In the genomic region with DNA sequence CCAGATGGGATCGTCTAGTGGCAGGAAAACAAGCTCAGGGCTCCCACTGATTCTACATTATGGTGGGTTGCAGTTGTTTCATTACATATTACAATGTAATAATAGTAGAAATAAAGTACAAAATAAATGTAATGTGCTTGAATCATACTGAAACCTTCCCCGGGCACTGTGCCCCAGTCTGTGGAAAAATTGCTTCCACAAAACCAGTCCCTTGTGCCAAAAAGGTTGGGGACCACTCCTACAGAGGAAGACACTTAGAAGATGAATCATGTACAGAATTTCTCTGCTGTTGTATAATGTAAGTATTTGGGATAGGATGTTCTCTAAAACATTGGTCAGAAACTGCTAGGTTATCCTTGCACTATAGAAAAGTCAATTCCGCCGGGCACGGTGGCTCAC, we compare ENCODE assay signal across 26 cellular contexts.
"Had no signal": no experiment of that assay in that cellular context is flagged by ENCODE, and none has a peak within 500 bp of the region (broad histone marks: within the 10 kb centered on the region; RNA-seq: fewer than 3 reads in every experiment).

No MANE protein-coding gene starts in this region.

- H3K4me1 ChIP-seq: breast epithelium, parathyroid adenoma, vagina had no signal

- DNase-seq: activated B cell treated with CpG ODN at 0.5 μM for 24 hours; activated CD4-positive, alpha-beta T cell treated with anti-CD3 and anti-CD28 coated beads for 36 hours; activated CD4-positive, alpha-beta T cell treated with anti-CD3 and anti-CD28 coated beads, Interleukin-2, amount 50 U/mL, for 4 hours; activated CD8-positive, alpha-beta memory T cell treated with anti-CD3 and anti-CD28 coated beads for 24 hours; activated CD8-positive, alpha-beta memory T cell treated with anti-CD3 and anti-CD28 coated beads, Interleukin-2, amount 50 U/mL, for 4 hours; activated naive CD4-positive, alpha-beta T cell; activated T-cell treated with anti-CD3 and anti-CD28 coated beads, Interleukin-2, amount 50 U/mL, for 24 hours; cortex of kidney; left colon; right cardiac atrium; stimulated activated CD4-positive, alpha-beta T cell treated with anti-CD3 and anti-CD28 coated beads, Interleukin-2, amount 100 ng/mL, for 48 hours; stimulated activated naive CD4-positive, alpha-beta T cell; T-helper 17 cell had no signal

- H3K4me3 ChIP-seq: breast epithelium, gastroesophageal sphincter, smooth muscle cell, thoracic aorta, vagina had no signal

- H3K27ac ChIP-seq: breast epithelium, epithelial cell of prostate, gastroesophageal sphincter, parathyroid adenoma, thoracic aorta, vagina had no signal

- H3K36me3 ChIP-seq: breast epithelium, gastroesophageal sphincter, thoracic aorta, vagina had no signal

- H2AFZ ChIP-seq: parathyroid adenoma had no signal

- H3K9me3 ChIP-seq: breast epithelium, gastroesophageal sphincter, thoracic aorta, vagina had no signal

- FAIRE-seq: keratinocyte had no signal

- H3K79me2 ChIP-seq: parathyroid adenoma had no signal

- H3K4me3 Mint-ChIP-seq: activated B cell treated with CpG ODN at 0.5 μM for 24 hours; activated CD4-positive, alpha-beta T cell treated with anti-CD3 and anti-CD28 coated beads for 36 hours; activated naive CD8-positive, alpha-beta T cell; activated T-cell treated with anti-CD3 and anti-CD28 coated beads, Interleukin-2, amount 50 U/mL, for 24 hours; memory B cell; nephron; T-helper 17 cell; type B pancreatic cell had no signal

- H3K9ac ChIP-seq: parathyroid adenoma had no signal

- H3K36me3 Mint-ChIP-seq: activated naive CD8-positive, alpha-beta T cell; type B pancreatic cell had no signal

- H3K27me3 ChIP-seq: breast epithelium, gastroesophageal sphincter, vagina had no signal

- ATAC-seq: activated CD4-positive, alpha-beta T cell treated with anti-CD3 and anti-CD28 coated beads for 36 hours; gastroesophageal sphincter; left colon; T-helper 17 cell had no signal

- H3K9me3 Mint-ChIP-seq: activated B cell treated with CpG ODN at 0.5 μM for 24 hours; activated T-cell treated with anti-CD3 and anti-CD28 coated beads, Interleukin-2, amount 50 U/mL, for 24 hours; activated T-helper 2 cell treated with anti-CD3 and anti-CD28 coated beads, Interferon-gamma antibody, Interleukin-2, Interleukin-4, amounts not matched to agents 10 μg/mL and 5 μg/mL and 100 μg/mL, durations not matched to agents 14 hours and 24 hours and 36 hours; memory B cell; nephron; type B pancreatic cell had no signal

- H3K4me2 ChIP-seq: smooth muscle cell had no signal

- H3K4me1 Mint-ChIP-seq: activated B cell treated with CpG ODN at 0.5 μM for 24 hours; activated CD4-positive, alpha-beta T cell treated with anti-CD3 and anti-CD28 coated beads for 36 hours; memory B cell had no signal

- H3K27me3 Mint-ChIP-seq: activated B cell treated with CpG ODN at 0.5 μM for 24 hours; activated CD4-positive, alpha-beta T cell treated with anti-CD3 and anti-CD28 coated beads for 36 hours; activated naive CD8-positive, alpha-beta T cell; activated T-cell treated with anti-CD3 and anti-CD28 coated beads, Interleukin-2, amount 50 U/mL, for 24 hours; memory B cell; T-helper 17 cell; type B pancreatic cell had no signal

- H3K27ac Mint-ChIP-seq: activated B cell treated with CpG ODN at 0.5 μM for 24 hours; activated CD4-positive, alpha-beta T cell treated with anti-CD3 and anti-CD28 coated beads for 36 hours; activated naive CD8-positive, alpha-beta T cell; activated T-cell treated with anti-CD3 and anti-CD28 coated beads, Interleukin-2, amount 50 U/mL, for 24 hours; activated T-helper 2 cell treated with anti-CD3 and anti-CD28 coated beads, Interferon-gamma antibody, Interleukin-2, Interleukin-4, amounts not matched to agents 10 μg/mL and 5 μg/mL and 100 μg/mL, durations not matched to agents 14 hours and 24 hours and 36 hours; memory B cell; T-helper 17 cell; type B pancreatic cell had no signal
